12 cellular contexts compared by ENCODE assay signal in genomic region chr20:46154796-46155195, GRCh38. TPM values are rescaled to one million over a fixed set of nuclear protein-coding genes. Genes with fewer than 3 reads are reported as not detected.
"Had no signal": no experiment of that assay in that cellular context is flagged by ENCODE, and none has a peak within 500 bp of the region (broad histone marks: within the 10 kb centered on the region; RNA-seq: fewer than 3 reads in every experiment).

No MANE protein-coding gene starts in this region.

- H3K4me3 Mint-ChIP-seq: H9, HFFc6, IgD-negative memory B cell had no signal

- H3K4me3 ChIP-seq: GM23248 had no signal

- H3K27ac ChIP-seq: GM23248, HL-60, KMS-11 had no signal

- H3K4me1 Mint-ChIP-seq: IgD-negative memory B cell had no signal

- FAIRE-seq: H1, H54 had no signal

- DNase-seq: GM23248, H9, HCEC 1CT, HFFc6, Karpas-422, KBM-7 had no signal

- H3K9ac ChIP-seq: GM23248, KMS-11 had no signal

- H3K9me3 Mint-ChIP-seq: H9, HFFc6 had no signal

- H3K4me2 ChIP-seq: KMS-11 had no signal

- H3K27ac Mint-ChIP-seq: H9, HFFc6, IgD-negative memory B cell had no signal

- H3K36me3 Mint-ChIP-seq: IgD-negative memory B cell had no signal

- H2AFZ ChIP-seq: GM23248 had no signal

RNA-seq across cellular contexts. Expression of gene CD40, which starts 36.7 kb away (rescaled TPM):
- total RNA-seq: HT1080 had no signal
